Comparison of ENCODE assay signal across 16 cellular contexts in genomic region chr18:44805643-44806042, GRCh38.
DNase-seq lines count a peak whose midpoint lies in the region; ATAC-seq and TF ChIP-seq lines count a peak whose summit lies in the region.
"Had no signal": no experiment of that assay in that cellular context is flagged by ENCODE, and none has a peak within 500 bp of the region (broad histone marks: within the 10 kb centered on the region; RNA-seq: fewer than 3 reads in every experiment).

No MANE protein-coding gene starts in this region.

- H3K27ac ChIP-seq in muscle layer of colon (ENCODE audit: low read depth, low read length) (peak overlapping the region; percentile 87), thoracic aorta (peak overlapping the region; percentile 3 to 22)
- H3K27ac ChIP-seq: SJSA1, spleen had no signal

- H3K4me1 ChIP-seq in muscle layer of colon (ENCODE audit: insufficient read depth, low read length) (peaks cover 60% of the 10 kb centered on the region), thoracic aorta (ENCODE audit: control insufficient read depth in 1 of 2, low read depth in 2 of 2) (peaks cover 18 to 59% of the 10 kb centered on the region in 2 donors)

- peaks cover 18% of the 10 kb centered on the region for H3K36me3 Mint-ChIP-seq in activated CD4-positive, alpha-beta T cell treated with anti-CD3 and anti-CD28 coated beads, Interleukin-2, amount 10 ng/mL, durations not matched to agents 24 days and 14 days (ENCODE audit: low read depth)
- peaks cover 9% of the 10 kb centered on the region for H3K36me3 Mint-ChIP-seq in activated CD8-positive, alpha-beta T cell treated with anti-CD3 and anti-CD28 coated beads, Interleukin-2, amount 10 ng/mL, durations not matched to agents 7 days and 5 days (ENCODE audit: low read depth)

- peak overlapping the region; percentile 25 for H3K27ac Mint-ChIP-seq in activated CD4-positive, alpha-beta T cell treated with anti-CD3 and anti-CD28 coated beads, Interleukin-2, amount 10 ng/mL, durations not matched to agents 24 days and 14 days
- H3K27ac Mint-ChIP-seq in activated CD8-positive, alpha-beta T cell treated with anti-CD3 and anti-CD28 coated beads, Interleukin-2, amount 10 ng/mL, durations not matched to agents 7 days and 5 days: no peak overlapping the region

- no peaks in the 10 kb centered on the region for H3K36me3 ChIP-seq in muscle layer of colon (ENCODE audit: insufficient read depth, low read length)
- H3K36me3 ChIP-seq in thoracic aorta: no peaks in the 10 kb centered on the region
- H3K36me3 ChIP-seq: colonic mucosa, spleen had no signal

- POLR2A ChIA-PET in activated CD8-positive, alpha-beta T cell treated with anti-CD3 and anti-CD28 coated beads, Interleukin-2, amount 10 ng/mL, durations not matched to agents 7 days and 5 days (lab: Charles Lee): no interaction called here

- intact Hi-C loops in activated CD4-positive, alpha-beta T cell treated with anti-CD3 and anti-CD28 coated beads, Interleukin-2, amount 10 ng/mL, durations not matched to agents 24 days and 14 days (cut with micrococcal nuclease): no loop called here

- H3K4me3 ChIP-seq in muscle layer of colon (ENCODE audit: low read depth in 1 of 2, low read length in 2 of 2) (no peak overlapping the region), thoracic aorta (no peak overlapping the region)
- H3K4me3 ChIP-seq: colonic mucosa, SJSA1, spleen had no signal

- no peak overlapping the region for H3K9ac ChIP-seq in muscle layer of colon (ENCODE audit: low read length)

- no peak for ATAC-seq in activated CD8-positive, alpha-beta T cell treated with anti-CD3 and anti-CD28 coated beads, Interleukin-2, amount 10 ng/mL, durations not matched to agents 7 days and 5 days
- no peak for ATAC-seq in thoracic aorta (ENCODE audit: insufficient number of reproducible peaks, low FRiP score, low read depth)
- no peak for ATAC-seq in GM21576 (IDR thresholded peaks at IDR 0.05; ENCODE audit: unreplicated experiment)
- ATAC-seq: activated CD4-positive, CD25-positive, alpha-beta regulatory T cell treated with anti-CD3 and anti-CD28 coated beads, Interleukin-2, amount 50 U/mL, for 24 hours had no signal

- H3K9me3 ChIP-seq in muscle layer of colon (ENCODE audit: low read length): no peaks in the 10 kb centered on the region
- H3K9me3 ChIP-seq in thoracic aorta: no peaks in the 10 kb centered on the region
- H3K9me3 ChIP-seq: colonic mucosa, SJSA1 had no signal

- H3K27me3 Mint-ChIP-seq in activated CD4-positive, alpha-beta T cell treated with anti-CD3 and anti-CD28 coated beads, Interleukin-2, amount 10 ng/mL, durations not matched to agents 24 days and 14 days: peaks cover 13% of the 10 kb centered on the region
- H3K27me3 Mint-ChIP-seq in activated CD8-positive, alpha-beta T cell treated with anti-CD3 and anti-CD28 coated beads, Interleukin-2, amount 10 ng/mL, durations not matched to agents 7 days and 5 days (ENCODE audit: low read depth): peaks cover 3% of the 10 kb centered on the region

- peaks cover 13% of the 10 kb centered on the region for H3K9me3 Mint-ChIP-seq in activated CD4-positive, alpha-beta T cell treated with anti-CD3 and anti-CD28 coated beads, Interleukin-2, amount 10 ng/mL, durations not matched to agents 24 days and 14 days
- no peaks in the 10 kb centered on the region for H3K9me3 Mint-ChIP-seq in activated CD8-positive, alpha-beta T cell treated with anti-CD3 and anti-CD28 coated beads, Interleukin-2, amount 10 ng/mL, durations not matched to agents 7 days and 5 days (ENCODE audit: insufficient read depth)

- no peaks in the 10 kb centered on the region for H3K27me3 ChIP-seq in muscle layer of colon (ENCODE audit: control insufficient read depth in 1 of 2, insufficient read depth in 2 of 2, low read length in 2 of 2)
- no peaks in the 10 kb centered on the region for H3K27me3 ChIP-seq in thoracic aorta (replicated peaks; ENCODE audit: insufficient read depth)
- H3K27me3 ChIP-seq: colonic mucosa, SJSA1, spleen had no signal

- H3K4me3 Mint-ChIP-seq in activated CD4-positive, alpha-beta T cell treated with anti-CD3 and anti-CD28 coated beads, Interleukin-2, amount 10 ng/mL, durations not matched to agents 24 days and 14 days: no peak overlapping the region
- H3K4me3 Mint-ChIP-seq in activated CD8-positive, alpha-beta T cell treated with anti-CD3 and anti-CD28 coated beads, Interleukin-2, amount 10 ng/mL, durations not matched to agents 7 days and 5 days: no peak overlapping the region

- no peak for TF ChIP-seq CTCF in thoracic aorta (IDR thresholded peaks at IDR 0.05)

- CTCF ChIA-PET in activated CD8-positive, alpha-beta T cell treated with anti-CD3 and anti-CD28 coated beads, Interleukin-2, amount 10 ng/mL, durations not matched to agents 7 days and 5 days (lab: Charles Lee): interaction anchor here (1.2 kb wide), 1 partner anchor 46 kb away, joined by 3 read pairs; no protein-coding TSS in a partner anchor

- DNase-seq in activated CD4-positive, alpha-beta T cell treated with anti-CD3 and anti-CD28 coated beads, Interleukin-2, amount 10 ng/mL, durations not matched to agents 24 days and 14 days: no peak
- no peak for DNase-seq in activated CD4-positive, alpha-beta T cell treated with anti-CD3 and anti-CD28 coated beads for 4 hours
- peak; percentile 25 for DNase-seq in activated CD8-positive, alpha-beta T cell treated with anti-CD3 and anti-CD28 coated beads, Interleukin-2, amount 10 ng/mL, durations not matched to agents 7 days and 5 days
- no peak for DNase-seq in thoracic aorta (ENCODE audit: low spot score)
- DNase-seq in islet precursor cell: no peak
- DNase-seq in NCI-H2196 treated with DMSO at 0.1 percent for 48 hours (lab: John Stamatoyannopoulos, UW; ENCODE audit: unreplicated experiment): no peak
- DNase-seq: activated CD8-positive, alpha-beta memory T cell treated with anti-CD3 and anti-CD28 coated beads, Interleukin-2, amount 50 U/mL, for 48 hours; activated naive CD4-positive, alpha-beta T cell; colonic mucosa; foreskin melanocyte; NCI-H1436; spleen had no signal

- peaks cover 37% of the 10 kb centered on the region for H3K4me1 Mint-ChIP-seq in activated CD4-positive, alpha-beta T cell treated with anti-CD3 and anti-CD28 coated beads, Interleukin-2, amount 10 ng/mL, durations not matched to agents 24 days and 14 days
- H3K4me1 Mint-ChIP-seq in activated CD8-positive, alpha-beta T cell treated with anti-CD3 and anti-CD28 coated beads, Interleukin-2, amount 10 ng/mL, durations not matched to agents 7 days and 5 days (ENCODE audit: low read depth): peaks cover 13% of the 10 kb centered on the region
